ENCODE assay signal across 10 cellular contexts in the genomic region with DNA sequence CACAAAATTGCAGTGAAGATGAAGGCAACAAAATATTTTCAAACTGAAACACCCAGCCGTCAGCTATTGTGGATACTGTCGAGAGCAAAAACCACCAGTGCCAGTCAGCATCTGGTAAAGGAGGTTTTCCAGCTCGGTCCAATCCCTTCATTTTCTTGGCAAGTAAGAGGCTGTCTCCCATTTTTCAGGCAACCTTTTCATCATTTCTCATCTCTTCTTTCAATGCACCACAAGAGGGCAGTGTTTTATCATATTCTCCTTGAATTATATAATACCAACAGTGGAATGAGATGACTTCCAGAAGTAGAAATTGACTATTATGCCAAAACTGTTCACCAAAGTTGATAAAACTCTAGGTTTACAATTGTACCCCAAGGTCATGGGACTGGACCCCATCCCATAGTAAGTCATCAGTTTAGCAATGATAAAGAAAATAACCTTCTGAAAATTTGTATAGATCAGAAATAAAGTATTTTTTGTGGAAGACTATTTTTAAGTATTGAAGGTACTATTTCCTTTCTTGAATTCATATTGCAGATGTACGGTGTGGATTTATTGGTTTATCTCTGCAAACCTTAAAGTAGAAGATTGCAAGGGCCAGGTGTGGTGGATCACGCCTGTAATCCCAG. TPM values are rescaled to one million over a fixed set of nuclear protein-coding genes. Genes with fewer than 3 reads are reported as not detected.
A peak's percentile ranks its signal among the peaks of the same experiment; 100 is the strongest.
DNase-seq lines count a peak whose midpoint lies in the region; ATAC-seq and TF ChIP-seq lines count a peak whose summit lies in the region.
"Had no signal": no experiment of that assay in that cellular context is flagged by ENCODE, and none has a peak within 500 bp of the region (broad histone marks: within the 10 kb centered on the region; RNA-seq: fewer than 3 reads in every experiment).

No MANE protein-coding gene starts in this region.

- DNase-seq in NCI-H510A treated with DMSO at 0.1 percent for 48 hours (lab: John Stamatoyannopoulos, UW) = peak; percentile 61
- DNase-seq in NCI-H510A (lab: John Stamatoyannopoulos, UW) = no peak
- peak; percentile 80 for DNase-seq in NAMALWA (ENCODE audit: low spot score)
- DNase-seq in SK-N-SH = peak; percentile 59
- DNase-seq in naive B cell = peak; percentile 39
- DNase-seq: activated naive CD8-positive, alpha-beta T cell treated with anti-CD3 and anti-CD28 coated beads, Interleukin-2, amount 10 ng/mL, durations not matched to agents 7 days and 5 days; stimulated activated naive B cell treated with anti-CD40 and anti-IgM and Interleukin-4, amounts not matched to agents 10 μg/mL and 1 μg/mL and 100 μg/mL, for 72 hours had no signal

- peaks cover 5% of the 10 kb centered on the region; the same call in 1 of the 2 replicates for H3K79me2 ChIP-seq in SK-N-SH (ENCODE audit: insufficient read depth)

- CTCF ChIA-PET in SK-N-SH (lab: Yijun Ruan, JAX) = interaction anchor here (0.6 to 6.1 kb wide), 28 partner anchors 9 to 316 kb away, joined by 3 to 67 read pairs (median 4); partner anchors contain the start of genes NOB1 and WWP2

- no peak for TF ChIP-seq EP300 in SK-N-SH (IDR thresholded peaks at IDR 0.05; ENCODE audit: borderline replicate concordance in 1 of 2, low read depth in 1 of 2, low read length in 1 of 2)

- peaks cover 0 to 4% (median 0%) of the 10 kb centered on the region in 3 donors for H3K4me1 Mint-ChIP-seq in naive B cell
- H3K4me1 Mint-ChIP-seq: stimulated activated naive B cell treated with anti-CD40 and anti-IgM and Interleukin-4, amounts not matched to agents 10 μg/mL and 1 μg/mL and 100 μg/mL, for 72 hours had no signal

- no peaks in the 10 kb centered on the region for H3K9me2 ChIP-seq in SK-N-SH

- ATAC-seq in naive B cell (ENCODE audit: low read depth in 2 of 2) (peak in 1 of 2 donors; percentile 46), HG03039 (IDR thresholded peaks at IDR 0.05; ENCODE audit: unreplicated experiment) (no peak), GM19324 (IDR thresholded peaks at IDR 0.05; ENCODE audit: low FRiP score, unreplicated experiment) (no peak)

- H3K4me3 ChIP-seq in SK-N-SH (ENCODE audit: low read depth in 2 of 2, low read length in 1 of 2) (no peak overlapping the region), esophagus (ENCODE audit: low read depth in 1 of 2, low read length in 2 of 2) (no peak overlapping the region)

- 45% methylated on average over 5 of the region's 5 CpGs for WGBS in SK-N-SH (ENCODE audit: low lambda C conversion rate)
- 32 to 35% methylated on average over 5 of the region's 5 CpGs for WGBS in esophagus, 2 donors

- H3K9ac ChIP-seq in SK-N-SH = no peak overlapping the region

- TF ChIP-seq CTCF in SK-N-SH (IDR thresholded peaks at IDR 0.05) = peak; percentile 77

- H3K4me3 Mint-ChIP-seq in naive B cell = no peak overlapping the region
- H3K4me3 Mint-ChIP-seq: activated naive CD8-positive, alpha-beta T cell treated with anti-CD3 and anti-CD28 coated beads, Interleukin-2, amount 10 ng/mL, durations not matched to agents 7 days and 5 days; stimulated activated naive B cell treated with anti-CD40 and anti-IgM and Interleukin-4, amounts not matched to agents 10 μg/mL and 1 μg/mL and 100 μg/mL, for 72 hours had no signal

- POLR2A ChIA-PET in SK-N-SH (lab: Yijun Ruan, JAX) = no interaction called here

- peak overlapping the region in 1 of 2 experiments; percentile 26; a peak in 1 of 4 replicates for H3K27ac ChIP-seq in SK-N-SH (ENCODE audit: low read depth in 2 of 2, low read length in 1 of 2)
- H3K27ac ChIP-seq in esophagus (ENCODE audit: low read depth in 2 of 2, low read length in 1 of 2) = peak overlapping the region; percentile 53 to 61

- H3K36me3 ChIP-seq in SK-N-SH (replicated peaks in 1 of 2; ENCODE audit: control insufficient read depth in 1 of 2, insufficient read depth in 2 of 2, low read length in 1 of 2) = peaks cover 32 to 47% of the 10 kb centered on the region in 2 experiments
- no peaks in the 10 kb centered on the region for H3K36me3 ChIP-seq in esophagus (ENCODE audit: control insufficient read depth in 2 of 2, insufficient read depth in 2 of 2, low read length in 1 of 2)

- H3K27me3 ChIP-seq in SK-N-SH (ENCODE audit: insufficient read depth) (no peaks in the 10 kb centered on the region), esophagus (ENCODE audit: control insufficient read depth in 1 of 2, insufficient read depth in 2 of 2, low read length in 2 of 2) (no peaks in the 10 kb centered on the region)

- H3K36me3 Mint-ChIP-seq in naive B cell = no peaks in the 10 kb centered on the region

- no peak overlapping the region for H3K4me2 ChIP-seq in SK-N-SH

- no peaks in the 10 kb centered on the region for H3K27me3 Mint-ChIP-seq in naive B cell
- H3K27me3 Mint-ChIP-seq: activated naive CD8-positive, alpha-beta T cell treated with anti-CD3 and anti-CD28 coated beads, Interleukin-2, amount 10 ng/mL, durations not matched to agents 7 days and 5 days; stimulated activated naive B cell treated with anti-CD40 and anti-IgM and Interleukin-4, amounts not matched to agents 10 μg/mL and 1 μg/mL and 100 μg/mL, for 72 hours had no signal

- no peak overlapping the region for H2AFZ ChIP-seq in SK-N-SH (ENCODE audit: low read depth)

- peak overlapping the region in 2 of 6 donors; percentile 31 to 51 for H3K27ac Mint-ChIP-seq in naive B cell
- H3K27ac Mint-ChIP-seq: stimulated activated naive B cell treated with anti-CD40 and anti-IgM and Interleukin-4, amounts not matched to agents 10 μg/mL and 1 μg/mL and 100 μg/mL, for 72 hours had no signal

- H3F3A ChIP-seq in SK-N-SH (replicated peaks; ENCODE audit: insufficient read depth) = peaks cover 32% of the 10 kb centered on the region

- H3K9me3 Mint-ChIP-seq in naive B cell = no peaks in the 10 kb centered on the region
- H3K9me3 Mint-ChIP-seq: activated naive CD8-positive, alpha-beta T cell treated with anti-CD3 and anti-CD28 coated beads, Interleukin-2, amount 10 ng/mL, durations not matched to agents 7 days and 5 days; stimulated activated naive B cell treated with anti-CD40 and anti-IgM and Interleukin-4, amounts not matched to agents 10 μg/mL and 1 μg/mL and 100 μg/mL, for 72 hours had no signal

- TF ChIP-seq RAD21 in SK-N-SH (IDR thresholded peaks at IDR 0.05; ENCODE audit: low read length) = peak; percentile 86

- H3K9me3 ChIP-seq in SK-N-SH = no peaks in the 10 kb centered on the region
- no peaks in the 10 kb centered on the region for H3K9me3 ChIP-seq in esophagus (ENCODE audit: control insufficient read depth in 2 of 2, insufficient read depth in 1 of 2, low read depth in 1 of 2, low read length in 1 of 2)

- H4K20me1 ChIP-seq in SK-N-SH (ENCODE audit: insufficient read depth) = no peaks in the 10 kb centered on the region

- H3K4me1 ChIP-seq in SK-N-SH (ENCODE audit: control insufficient read depth in 1 of 2, insufficient read depth in 2 of 2, low read depth in 1 of 2, low read length in 1 of 2) (no peaks in the 10 kb centered on the region), esophagus (ENCODE audit: control insufficient read depth in 2 of 2, insufficient read depth in 2 of 2, low read length in 1 of 2) (no peaks in the 10 kb centered on the region)

TF ChIP-seq in SK-N-SH, 30 proteins besides CTCF, POLR2A, EP300 and RAD21:
- TF ChIP-seq SMC3 (IDR thresholded peaks at IDR 0.05; ENCODE audit: low read depth, low read length) = peak; percentile 56
- TF ChIP-seq, protein P1, sequence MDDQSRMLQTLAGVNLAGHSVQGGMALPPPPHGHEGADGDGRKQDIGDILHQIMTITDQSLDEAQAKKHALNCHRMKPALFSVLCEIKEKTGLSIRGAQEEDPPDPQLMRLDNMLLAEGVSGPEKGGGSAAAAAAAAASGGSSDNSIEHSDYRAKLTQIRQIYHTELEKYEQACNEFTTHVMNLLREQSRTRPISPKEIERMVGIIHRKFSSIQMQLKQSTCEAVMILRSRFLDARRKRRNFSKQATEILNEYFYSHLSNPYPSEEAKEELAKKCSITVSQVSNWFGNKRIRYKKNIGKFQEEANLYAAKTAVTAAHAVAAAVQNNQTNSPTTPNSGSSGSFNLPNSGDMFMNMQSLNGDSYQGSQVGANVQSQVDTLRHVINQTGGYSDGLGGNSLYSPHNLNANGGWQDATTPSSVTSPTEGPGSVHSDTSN (IDR thresholded peaks at IDR 0.05) = no peak
- no peak for TF ChIP-seq POLR2AphosphoS5 (IDR thresholded peaks at IDR 0.05; ENCODE audit: low read depth, low read length)
- TF ChIP-seq EZH2phosphoT487 (IDR thresholded peaks at IDR 0.05; ENCODE audit: borderline replicate concordance, low read depth) = no peak
- 0 out of 2 replicates have a peak, but pooled peaks have one; percentile 45 for TF ChIP-seq RFX5 (IDR thresholded peaks at IDR 0.05; ENCODE audit: low read length)

RNA-seq across cellular contexts. Expression of gene NQO1, which starts 16.8 kb away (rescaled TPM):
- 152 and 162 TPM in 2 replicates for polyA plus RNA-seq in SK-N-SH (2012; rRNA removed)
- polyA plus RNA-seq in SK-N-SH (2012; cell fraction: cytosol; rRNA removed) = 124 and 156 TPM in 2 replicates
- 65.3 and 89.9 TPM in 2 replicates for polyA plus RNA-seq in SK-N-SH (2012; cell fraction: nucleus; rRNA removed)
- 100 to 1,000 TPM in 1 of 2 donors, 10 to 100 TPM in 1; 68.5 to 161 TPM for polyA plus RNA-seq in esophagus
- polyA plus RNA-seq in naive B cell (ENCODE audit: low read depth in 6 of 6) = 1 to 10 TPM; 1.3 to 5.7 (median 3.2) TPM

RNA-seq across cellular contexts. Expression of gene NOB1, which starts 45.2 kb away (rescaled TPM):
- polyA plus RNA-seq in SK-N-SH (2012; rRNA removed) (79.5 and 86.3 TPM in 2 replicates), esophagus (10 to 100 TPM; 14.7 to 49.5 TPM), naive B cell (ENCODE audit: low read depth in 6 of 6) (10 to 100 TPM; 11.4 to 50.7 (median 45.0) TPM)
- polyA plus RNA-seq in SK-N-SH (2012; cell fraction: cytosol; rRNA removed) = 64.8 and 74.8 TPM in 2 replicates
- polyA plus RNA-seq in SK-N-SH (2012; cell fraction: nucleus; rRNA removed) = 48.5 and 55.5 TPM in 2 replicates

RNA-seq across cellular contexts. Expression of gene WWP2, which starts 52.6 kb away (rescaled TPM):
- polyA plus RNA-seq in SK-N-SH (2012; rRNA removed) = 9.2 and 13.3 TPM in 2 replicates
- polyA plus RNA-seq in SK-N-SH (2012; cell fraction: cytosol; rRNA removed) = 7.6 and 9.0 TPM in 2 replicates
- 24.1 and 30.3 TPM in 2 replicates for polyA plus RNA-seq in SK-N-SH (2012; cell fraction: nucleus; rRNA removed)
- polyA plus RNA-seq in esophagus = 10 to 100 TPM; 17.7 to 18.5 TPM
- polyA plus RNA-seq in naive B cell (ENCODE audit: low read depth in 6 of 6) = 10 to 100 TPM; 26.3 to 59.7 (median 39.3) TPM

Comparison
In these comparisons a context has a peak if more than half of its experiments do, and no peak if none do; other contexts are left out.
1. RNA of gene NQO1, which starts 16.8 kb away (polyA plus RNA-seq): 68.5 to 161 TPM in esophagus and 65.3 to 162 TPM in SK-N-SH; 1.3 to 5.7 TPM in naive B cell; every median in the first group is over 4 times any median in the second.